Comparison of ENCODE assay signal across 15 cellular contexts in genomic region chr5:173885054-173885443, GRCh38.
DNase-seq lines count a peak whose midpoint lies in the region; TF ChIP-seq lines count a peak whose summit lies in the region.
"Had no signal": no experiment of that assay in that cellular context is flagged by ENCODE, and none has a peak within 500 bp of the region (broad histone marks: within the 10 kb centered on the region; RNA-seq: fewer than 3 reads in every experiment).

No MANE protein-coding gene starts in this region.

- in situ Hi-C loops in ACHN (cut with HindIII; ENCODE audit: low pct_ligation_motif_present, low pct_unique_long_range_greater_than_20kb, low sequenced_read_pairs), result no loop called here

- peaks cover 31% of the 10 kb centered on the region for H3K4me1 ChIP-seq in Loucy (ENCODE audit: insufficient read depth, low read length, poor library complexity, severe bottlenecking)

- H3K36me3 Mint-ChIP-seq in T-helper 1 cell treated with Interleukin-12 subunit alpha and Interleukin-12 subunit beta and Interleukin-4 antibody, amounts not matched to agents 30 μg/mL and 1 μg/mL, for 36 hours (ENCODE audit: low read depth), result peaks cover 20% of the 10 kb centered on the region
- H3K36me3 Mint-ChIP-seq in dendritic cell treated with granulocyte-macrophage colony-stimulating factor and Interleukin-4, amounts not matched to agents 40 ng/mL and 50 ng/mL, for 4 days (ENCODE audit: low read depth), result peaks cover 21% of the 10 kb centered on the region

- H3K79me2 ChIP-seq in Loucy (ENCODE audit: insufficient read depth, low read length), result no peaks in the 10 kb centered on the region

- peak overlapping the region; percentile 64 for H3K4me3 Mint-ChIP-seq in T-helper 1 cell treated with Interleukin-12 subunit alpha and Interleukin-12 subunit beta and Interleukin-4 antibody, amounts not matched to agents 30 μg/mL and 1 μg/mL, for 36 hours
- no peak overlapping the region for H3K4me3 Mint-ChIP-seq in dendritic cell treated with granulocyte-macrophage colony-stimulating factor and Interleukin-4, amounts not matched to agents 40 ng/mL and 50 ng/mL, for 4 days

- no peak for TF ChIP-seq CTCF in Loucy (conservative IDR thresholded peaks at IDR 0.05; ENCODE audit: low read length)

- intact Hi-C loops in dendritic cell treated with granulocyte-macrophage colony-stimulating factor and Interleukin-4, amounts not matched to agents 40 ng/mL and 50 ng/mL, for 4 days (cut with micrococcal nuclease), result loop anchor here (10.0 kb wide), 2 partner anchors 50 to 100 kb away; no protein-coding TSS in a partner anchor

- H3K27ac ChIP-seq in skin epidermis, result peak overlapping the region in 13 of 21 experiments; percentile 12 to 78 (median 34)

- H3K27me3 Mint-ChIP-seq in T-helper 1 cell treated with Interleukin-12 subunit alpha and Interleukin-12 subunit beta and Interleukin-4 antibody, amounts not matched to agents 30 μg/mL and 1 μg/mL, for 36 hours (ENCODE audit: low read depth), result no peaks in the 10 kb centered on the region
- no peaks in the 10 kb centered on the region for H3K27me3 Mint-ChIP-seq in dendritic cell treated with granulocyte-macrophage colony-stimulating factor and Interleukin-4, amounts not matched to agents 40 ng/mL and 50 ng/mL, for 4 days

- no peaks in the 10 kb centered on the region for H4K20me1 ChIP-seq in Loucy (ENCODE audit: insufficient read depth, low read length, poor library complexity, severe bottlenecking)

- no peak overlapping the region for H3K4me3 ChIP-seq in Loucy (ENCODE audit: low read length, poor library complexity, severe bottlenecking)
- no peak overlapping the region for H3K4me3 ChIP-seq in skin epidermis
- H3K4me3 ChIP-seq: gastrocnemius medialis, testis had no signal

- no peaks in the 10 kb centered on the region for H3K36me3 ChIP-seq in Loucy (ENCODE audit: insufficient read depth, low read length)
- H3K36me3 ChIP-seq: gastrocnemius medialis had no signal

- no peaks in the 10 kb centered on the region for H3K27me3 ChIP-seq in Loucy (ENCODE audit: insufficient read depth, low read length, poor library complexity, severe bottlenecking)
- H3K27me3 ChIP-seq: gastrocnemius medialis, testis had no signal

- H2AFZ ChIP-seq in Loucy (ENCODE audit: low read length), result no peak overlapping the region

- DNase-seq in T-helper 1 cell (no peak), NCI-H1694 treated with DMSO at 0.1 percent for 48 hours (lab: John Stamatoyannopoulos, UW) (no peak), NCI-H2081 treated with DMSO at 0.1 percent for 48 hours (lab: John Stamatoyannopoulos, UW) (no peak), ACHN (no peak)
- DNase-seq: activated T-cell treated with anti-CD3 and anti-CD28 coated beads for 4 hours, gastrocnemius medialis, IMR-90, NCI-H1436 treated with DMSO at 0.1 percent for 48 hours, NCI-H526, SHP77, testis had no signal

- no peaks in the 10 kb centered on the region for H3K9me3 ChIP-seq in Loucy (ENCODE audit: insufficient read depth, low read depth, low read length)
- H3K9me3 ChIP-seq: gastrocnemius medialis, testis had no signal

- peak overlapping the region; percentile 79 for H3K27ac Mint-ChIP-seq in T-helper 1 cell treated with Interleukin-12 subunit alpha and Interleukin-12 subunit beta and Interleukin-4 antibody, amounts not matched to agents 30 μg/mL and 1 μg/mL, for 36 hours
- peak overlapping the region; percentile 73 for H3K27ac Mint-ChIP-seq in dendritic cell treated with granulocyte-macrophage colony-stimulating factor and Interleukin-4, amounts not matched to agents 40 ng/mL and 50 ng/mL, for 4 days

- H3K4me1 Mint-ChIP-seq in T-helper 1 cell treated with Interleukin-12 subunit alpha and Interleukin-12 subunit beta and Interleukin-4 antibody, amounts not matched to agents 30 μg/mL and 1 μg/mL, for 36 hours (ENCODE audit: low read depth), result peaks cover 49% of the 10 kb centered on the region
- H3K4me1 Mint-ChIP-seq in dendritic cell treated with granulocyte-macrophage colony-stimulating factor and Interleukin-4, amounts not matched to agents 40 ng/mL and 50 ng/mL, for 4 days (ENCODE audit: low read depth), result peaks cover 60% of the 10 kb centered on the region

- H3K4me2 ChIP-seq in Loucy (ENCODE audit: low read depth, low read length, poor library complexity, severe bottlenecking), result peak overlapping the region; percentile 30

- no peaks in the 10 kb centered on the region for H3K9me2 ChIP-seq in Loucy (replicated peaks; ENCODE audit: low read depth, low read length)

- no peak overlapping the region for H3K9ac ChIP-seq in Loucy (ENCODE audit: low read depth, low read length, poor library complexity, severe bottlenecking)

- H3K9me3 Mint-ChIP-seq in T-helper 1 cell treated with Interleukin-12 subunit alpha and Interleukin-12 subunit beta and Interleukin-4 antibody, amounts not matched to agents 30 μg/mL and 1 μg/mL, for 36 hours, result peaks cover 20% of the 10 kb centered on the region
- H3K9me3 Mint-ChIP-seq in dendritic cell treated with granulocyte-macrophage colony-stimulating factor and Interleukin-4, amounts not matched to agents 40 ng/mL and 50 ng/mL, for 4 days, result peaks cover 10% of the 10 kb centered on the region

- H3F3A ChIP-seq in Loucy (ENCODE audit: low read depth), result no peaks in the 10 kb centered on the region
